Comparison of ENCODE assay signal across 8 cellular contexts in the genomic region with DNA sequence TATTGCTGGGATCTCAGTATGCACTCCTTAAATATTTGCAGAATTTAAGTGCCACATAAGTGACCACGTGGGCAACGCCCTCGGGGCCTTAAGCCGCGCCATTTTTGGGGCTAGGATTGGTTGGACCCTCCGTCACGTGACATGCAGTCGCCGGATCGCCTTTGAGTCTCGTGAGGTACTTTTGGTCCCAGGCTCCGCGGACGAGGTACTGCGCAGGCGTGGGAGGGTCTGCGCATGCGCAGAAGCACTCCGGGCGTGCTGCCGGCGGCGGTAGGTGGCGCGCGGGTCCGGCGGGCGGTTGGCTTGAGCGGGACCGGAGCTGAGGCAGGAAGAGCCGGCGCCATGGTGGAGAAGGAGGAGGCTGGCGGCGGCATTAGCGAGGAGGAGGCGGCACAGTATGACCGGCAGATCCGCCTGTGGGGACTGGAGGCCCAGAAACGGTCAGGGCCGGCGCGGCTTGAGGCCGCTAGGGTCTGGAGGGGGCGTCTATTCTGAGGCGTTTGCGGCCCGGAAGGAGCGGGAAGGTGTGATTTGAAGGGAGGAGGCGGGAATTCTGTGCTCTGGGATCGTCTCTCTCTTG. TPM values are rescaled to one million over a fixed set of nuclear protein-coding genes. Genes with fewer than 3 reads are reported as not detected.
DNase-seq lines count a peak whose midpoint lies in the region; TF ChIP-seq lines count a peak whose summit lies in the region.

Gene SAE1 (plus strand): TSS at position 247 of the 580 bp plus-strand sequence. CDS start 96 bp downstream, at position 343.

- H3K18ac ChIP-seq in H9 (ENCODE audit: insufficient read length, low read depth, low read length): peak within 1 kb of the TSS; percentile 86

- TF ChIP-seq RAD21 in neural cell (conservative IDR thresholded peaks at IDR 0.05): peak; percentile 65

- H3K36me3 ChIP-seq in ES-I3 (ENCODE audit: insufficient read depth, low read length) (peaks cover 13% of the 10 kb centered on the region), MG63 (peaks cover 38% of the 10 kb centered on the region), neural cell (ENCODE audit: insufficient read depth, low read length) (no peaks in the 10 kb centered on the region), stomach (no peaks in the 10 kb centered on the region)

- H4K20me1 ChIP-seq in H9 (ENCODE audit: control insufficient read depth, insufficient read depth, insufficient read length) (no peaks in the 10 kb centered on the region), neural cell (ENCODE audit: insufficient read depth) (no peaks in the 10 kb centered on the region)

- no peaks in the 10 kb centered on the region for H3K27me3 Mint-ChIP-seq in H9 (ENCODE audit: low read depth)

- H3K4me1 ChIP-seq in ES-I3 (ENCODE audit: insufficient read depth, low read length): peaks cover 15% of the 10 kb centered on the region
- H3K4me1 ChIP-seq in H9 (ENCODE audit: insufficient read depth, low read length): peaks cover 2% of the 10 kb centered on the region; the same call in 1 of the 2 replicates
- H3K4me1 ChIP-seq in stomach: peaks cover 16 to 52% (median 39%) of the 10 kb centered on the region in 4 donors

- H2BK5ac ChIP-seq in H9 (ENCODE audit: insufficient read length, low read length): peak within 1 kb of the TSS; percentile 36

- H2BK20ac ChIP-seq in H9 (ENCODE audit: low read depth, low read length, poor library complexity, severe bottlenecking): no peak within 1 kb of the TSS

- peak within 1 kb of the TSS; percentile 98 to 99 (median 99) for H3K27ac Mint-ChIP-seq in H9

- no peaks in the 10 kb centered on the region for H3K9me2 ChIP-seq in neural cell (ENCODE audit: insufficient read depth, low read length)

- peak within 1 kb of the TSS; percentile 89 for H3K4me2 ChIP-seq in H9 (ENCODE audit: insufficient read depth, insufficient read length, low read length)
- H3K4me2 ChIP-seq in neural cell (ENCODE audit: low read length): peak within 1 kb of the TSS; percentile 53

- TF ChIP-seq POLR2A in stomach (IDR thresholded peaks at IDR 0.05): peak in 2 of 4 donors; percentile 29 to 68

- DNase-seq in H9 (peak; percentile 99), MG63 (peak; percentile 99), SHP77 treated with DMSO at 0.1 percent for 48 hours (lab: John Stamatoyannopoulos, UW) (peak; percentile 94), activated gamma-delta T cell (lab: John Stamatoyannopoulos, UW) (peak; percentile 85), fibroblast of villous mesenchyme (ENCODE audit: low read depth) (peak; percentile 99), stomach (peak; percentile 93)

- no peak within 1 kb of the TSS; the same call in 1 of the 2 replicates for H3K4ac ChIP-seq in H9 (ENCODE audit: low read depth, low read length)

- WGBS in H9 (ENCODE audit: extremely low coverage, insufficient read length, low lambda C conversion rate): no CpG with 5 or more reads among the region's 51 CpGs
- 0 to 1% (median 0%) methylated on average over 41 to 51 of the region's 51 CpGs for WGBS in stomach, 5 donors

- H3K4me3 ChIP-seq in MG63 (peak within 1 kb of the TSS; percentile 92), fibroblast of villous mesenchyme (ENCODE audit: low read depth, low read length) (peak within 1 kb of the TSS; percentile 96), neural cell (ENCODE audit: low read length) (peak within 1 kb of the TSS; percentile 74), stomach (peak within 1 kb of the TSS; percentile 68 to 88 (median 78))

- H3K79me2 ChIP-seq in H9 (ENCODE audit: insufficient read depth, low read length) (peaks cover 40% of the 10 kb centered on the region; the same call in 1 of the 2 replicates), neural cell (replicated peaks; ENCODE audit: insufficient read depth, low read length) (peaks cover 35% of the 10 kb centered on the region)

- no peaks in the 10 kb centered on the region for H3K79me1 ChIP-seq in H9 (ENCODE audit: insufficient read depth, low read depth, low read length, poor library complexity, severe bottlenecking)

- H3K56ac ChIP-seq in H9 (ENCODE audit: insufficient read length, low read depth, low read length): peak within 1 kb of the TSS; percentile 10

- peak; percentile 55; the same call in 2 of the 3 replicates for TF ChIP-seq CTCF in H9 (conservative IDR thresholded peaks at IDR 0.05)
- peak; percentile 42 for TF ChIP-seq CTCF in fibroblast of villous mesenchyme (IDR thresholded peaks at IDR 0.05; ENCODE audit: insufficient read depth, low read depth, low read length)
- peak; percentile 94 for TF ChIP-seq CTCF in neural cell (IDR thresholded peaks at IDR 0.05; ENCODE audit: poor library complexity, severe bottlenecking)
- TF ChIP-seq CTCF in stomach (IDR thresholded peaks at IDR 0.05): peak in 4 of 7 experiments; percentile 16 to 88 (median 56)

- H3K9me3 ChIP-seq in ES-I3 (ENCODE audit: control insufficient read depth, insufficient read depth, low read length) (no peaks in the 10 kb centered on the region), H9 (ENCODE audit: control insufficient read depth, low read depth, low read length) (no peaks in the 10 kb centered on the region), MG63 (peaks cover 6% of the 10 kb centered on the region), neural cell (ENCODE audit: low read length) (no peaks in the 10 kb centered on the region), stomach (no peaks in the 10 kb centered on the region)

- H3F3A ChIP-seq in neural cell (ENCODE audit: insufficient read depth, low read length, poor library complexity, severe bottlenecking): no peaks in the 10 kb centered on the region

- peaks cover 3 to 8% of the 10 kb centered on the region in 2 experiments; a peak in 3 of 5 replicates for H3K9me3 Mint-ChIP-seq in H9

- peak within 1 kb of the TSS; percentile 91 for H3K9ac ChIP-seq in ES-I3 (ENCODE audit: low read depth, low read length)
- H3K9ac ChIP-seq in H9 (ENCODE audit: extremely low read depth, insufficient read length, low read length): peak within 1 kb of the TSS; percentile 98
- peak within 1 kb of the TSS; percentile 91 for H3K9ac ChIP-seq in neural cell (ENCODE audit: low read length)

- H3K4me3 Mint-ChIP-seq in H9: peak within 1 kb of the TSS; percentile 96 to 99

- H3K27me3 ChIP-seq in H9 (ENCODE audit: insufficient read depth, low read length) (no peaks in the 10 kb centered on the region), MG63 (no peaks in the 10 kb centered on the region), neural cell (ENCODE audit: insufficient read depth, low read depth, low read length) (no peaks in the 10 kb centered on the region), stomach (no peaks in the 10 kb centered on the region)

- H3K4me1 Mint-ChIP-seq in H9: peaks cover 30 to 41% of the 10 kb centered on the region in 2 experiments

- H2BK15ac ChIP-seq in H9 (ENCODE audit: low read depth, low read length): no peak within 1 kb of the TSS

- no peak within 1 kb of the TSS for H3T11ph ChIP-seq in H9 (ENCODE audit: low read length)

- H3K23me2 ChIP-seq in H9 (ENCODE audit: insufficient read length, low read depth, low read length, poor library complexity, severe bottlenecking): no peaks in the 10 kb centered on the region

- no peak within 1 kb of the TSS for H2BK12ac ChIP-seq in H9 (ENCODE audit: insufficient read length, low read depth, low read length)

- peak within 1 kb of the TSS; percentile 52 for H2BK120ac ChIP-seq in H9 (ENCODE audit: low read depth, low read length, poor library complexity, severe bottlenecking)

- no peak within 1 kb of the TSS for H2AK5ac ChIP-seq in H9 (ENCODE audit: insufficient read length, low read length)

- H3K27ac ChIP-seq in H9 (ENCODE audit: insufficient read length, low read depth, low read length) (peak within 1 kb of the TSS; percentile 2), neural cell (ENCODE audit: low read length) (peak within 1 kb of the TSS; percentile 87), stomach (peak within 1 kb of the TSS; percentile 88 to 96 (median 95))

- H3K36me3 Mint-ChIP-seq in H9 (ENCODE audit: insufficient read depth in 1 of 3, low read depth in 3 of 3): peaks cover 33 to 47% (median 33%) of the 10 kb centered on the region in 3 experiments

- TF ChIP-seq EP300 in neural cell (conservative IDR thresholded peaks at IDR 0.05; ENCODE audit: poor library complexity, severe bottlenecking): no peak
- TF ChIP-seq EP300 in stomach (IDR thresholded peaks at IDR 0.05): no peak

- peak within 1 kb of the TSS; percentile 96 for H3K14ac ChIP-seq in H9 (ENCODE audit: insufficient read depth, low read length)

- H4K5ac ChIP-seq in H9 (ENCODE audit: insufficient read length, low read depth, low read length): no peak within 1 kb of the TSS

- no peak within 1 kb of the TSS for H4K91ac ChIP-seq in H9 (ENCODE audit: insufficient read length, low read depth, low read length)

- H4K8ac ChIP-seq in H9 (replicated peaks; ENCODE audit: insufficient read length, low read depth, low read length): no peak within 1 kb of the TSS

- intact Hi-C loops in stomach (cut with DNase I; ENCODE audit: low total_unique reads): no loop called here

- no peak within 1 kb of the TSS for H3K23ac ChIP-seq in H9 (ENCODE audit: insufficient read length, low read depth, low read length)

- H2AFZ ChIP-seq in H9 (ENCODE audit: low read length) (no peak within 1 kb of the TSS), neural cell (ENCODE audit: low read depth, low read length) (peak within 1 kb of the TSS; percentile 89)

TF ChIP-seq in neural cell, 6 proteins besides CTCF, POLR2A, EP300 and RAD21 (continues in another document):
- TF ChIP-seq EZH2 (IDR thresholded peaks at IDR 0.05; ENCODE audit: borderline replicate concordance, insufficient read depth, low read length, poor library complexity, severe bottlenecking) (no peak), TAF1 (IDR thresholded peaks at IDR 0.05; ENCODE audit: low read depth) (peak; percentile 88)

RNA-seq across cellular contexts. Expression of gene SAE1, which starts in this region (rescaled TPM):
- total RNA-seq in H9 (2021): 232 and 234 TPM in 2 replicates
- 389 and 411 TPM in 2 replicates for total RNA-seq in MG63 (2014; rRNA removed; shearing (Covaris generic); ENCODE audit: low replicate concordance)
- 155 and 160 TPM in 2 replicates for total RNA-seq in fibroblast of villous mesenchyme
- polyA plus RNA-seq in neural cell: 177 and 178 TPM in 2 replicates
- 115 and 127 TPM in 2 replicates for polyA minus RNA-seq in neural cell
- 100 to 1,000 TPM in 1 of 5 donors, 10 to 100 TPM in 4; 16.2 to 373 (median 38.7) TPM for total RNA-seq in stomach
- polyA plus RNA-seq in stomach: 10 to 100 TPM; 37.8 to 53.9 (median 48.4) TPM

Comparison
In these comparisons a context has a peak if more than half of its experiments do, and no peak if none do; other contexts are left out.
1. Peak in every context shown above with its lines: DNase-seq, H3K4me3 ChIP-seq and H3K27ac ChIP-seq.
2. H3K27ac ChIP-seq: peak in every context shown above with its lines; median percentile 95 in stomach; 87 in neural cell; 2 in H9.
3. CTCF ChIP-seq: peak in every context shown above with its lines; median percentile 94 in neural cell; 56 in stomach; 55 in H9; 42 in fibroblast of villous mesenchyme.